ENCODE assay signal across 8 cellular contexts in the genomic region with DNA sequence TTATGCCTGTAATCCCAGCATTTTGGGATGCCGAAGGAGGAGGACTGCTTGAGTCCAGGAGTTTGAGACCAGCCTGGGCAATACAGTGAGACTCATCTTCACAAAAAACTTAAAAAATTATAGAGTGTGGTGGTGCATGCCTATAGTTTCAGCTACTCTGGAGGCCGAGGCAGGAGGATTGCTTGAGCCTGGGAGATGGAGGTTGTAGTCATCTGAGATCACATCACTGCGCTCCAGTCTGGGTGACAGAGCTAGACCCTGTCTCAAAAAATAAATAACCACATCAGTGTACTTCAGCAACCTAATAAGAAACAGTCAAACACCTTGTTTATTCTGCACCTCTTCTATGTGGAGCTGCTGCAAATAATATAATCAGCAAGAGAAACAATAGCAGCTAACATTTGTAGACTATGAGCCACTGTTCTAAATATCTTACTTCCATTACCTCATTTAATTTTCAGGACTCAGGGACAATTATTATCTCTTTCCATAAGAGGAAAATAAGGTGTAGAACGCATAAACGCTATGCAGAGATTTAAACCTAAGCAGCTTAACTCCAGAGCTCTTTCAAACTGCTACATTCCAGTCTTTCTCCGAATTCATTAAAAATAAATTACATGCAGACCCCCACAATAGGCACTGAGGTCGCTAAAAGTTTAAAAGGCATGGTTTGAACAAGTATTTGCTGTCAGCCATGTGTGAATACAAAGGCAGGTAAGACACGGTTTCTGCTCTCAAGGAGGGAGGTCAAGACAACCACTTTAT. TPM values are rescaled to one million over a fixed set of nuclear protein-coding genes. Genes with fewer than 3 reads are reported as not detected.
DNase-seq lines count a peak whose midpoint lies in the region; TF ChIP-seq lines count a peak whose summit lies in the region.

No MANE protein-coding gene starts in this region.

- H3K36me3 Mint-ChIP-seq in activated CD4-positive, alpha-beta T cell treated with anti-CD3 and anti-CD28 coated beads, Interleukin-2, amount 10 ng/mL, durations not matched to agents 24 days and 14 days (ENCODE audit: low read depth), result peaks cover 33% of the 10 kb centered on the region
- H3K36me3 Mint-ChIP-seq in activated T-helper 2 cell treated with anti-CD3 and anti-CD28 coated beads, Interferon-gamma antibody, Interleukin-2, Interleukin-4, amounts not matched to agents 10 μg/mL and 5 μg/mL and 100 μg/mL, durations not matched to agents 14 hours and 24 hours and 36 hours (ENCODE audit: low read depth), result peaks cover 36% of the 10 kb centered on the region
- peaks cover 8 to 10% (median 10%) of the 10 kb centered on the region in 3 donors for H3K36me3 Mint-ChIP-seq in immature natural killer cell

- H3K27ac Mint-ChIP-seq in activated CD4-positive, alpha-beta T cell treated with anti-CD3 and anti-CD28 coated beads, Interleukin-2, amount 10 ng/mL, durations not matched to agents 24 days and 14 days, result peak overlapping the region; percentile 92
- peak overlapping the region; percentile 93 for H3K27ac Mint-ChIP-seq in activated T-helper 2 cell treated with anti-CD3 and anti-CD28 coated beads, Interferon-gamma antibody, Interleukin-2, Interleukin-4, amounts not matched to agents 10 μg/mL and 5 μg/mL and 100 μg/mL, durations not matched to agents 14 hours and 24 hours and 36 hours
- peak overlapping the region; percentile 93 to 98 (median 98) for H3K27ac Mint-ChIP-seq in immature natural killer cell

- no peaks in the 10 kb centered on the region for H3K27me3 Mint-ChIP-seq in activated CD4-positive, alpha-beta T cell treated with anti-CD3 and anti-CD28 coated beads, Interleukin-2, amount 10 ng/mL, durations not matched to agents 24 days and 14 days
- peaks cover 3% of the 10 kb centered on the region for H3K27me3 Mint-ChIP-seq in activated T-helper 2 cell treated with anti-CD3 and anti-CD28 coated beads, Interferon-gamma antibody, Interleukin-2, Interleukin-4, amounts not matched to agents 10 μg/mL and 5 μg/mL and 100 μg/mL, durations not matched to agents 14 hours and 24 hours and 36 hours (ENCODE audit: low read depth)
- peaks cover 0 to 4% (median 3%) of the 10 kb centered on the region in 3 donors for H3K27me3 Mint-ChIP-seq in immature natural killer cell (ENCODE audit: low read depth in 3 of 3)

- no peak for TF ChIP-seq CTCF in suprapubic skin (IDR thresholded peaks at IDR 0.05)

- H3K4me3 ChIP-seq in suprapubic skin, result peak overlapping the region; percentile 84

- H3K27ac ChIP-seq in suprapubic skin, result no peak overlapping the region

- no peaks in the 10 kb centered on the region for H3K9me3 ChIP-seq in suprapubic skin

- peak overlapping the region; percentile 94 for H3K4me3 Mint-ChIP-seq in activated CD4-positive, alpha-beta T cell treated with anti-CD3 and anti-CD28 coated beads, Interleukin-2, amount 10 ng/mL, durations not matched to agents 24 days and 14 days
- peak overlapping the region; percentile 93 for H3K4me3 Mint-ChIP-seq in activated T-helper 2 cell treated with anti-CD3 and anti-CD28 coated beads, Interferon-gamma antibody, Interleukin-2, Interleukin-4, amounts not matched to agents 10 μg/mL and 5 μg/mL and 100 μg/mL, durations not matched to agents 14 hours and 24 hours and 36 hours (ENCODE audit: low read depth)
- peak overlapping the region; percentile 93 to 99 (median 98) for H3K4me3 Mint-ChIP-seq in immature natural killer cell

- 38% methylated on average over 8 of the region's 8 CpGs for WGBS in suprapubic skin

- H3K27me3 ChIP-seq in suprapubic skin, result no peaks in the 10 kb centered on the region

- no peak for TF ChIP-seq EP300 in suprapubic skin (IDR thresholded peaks at IDR 0.05)

- intact Hi-C loops in activated CD4-positive, alpha-beta T cell treated with anti-CD3 and anti-CD28 coated beads, Interleukin-2, amount 10 ng/mL, durations not matched to agents 24 days and 14 days (cut with micrococcal nuclease), result loop anchor here (1.0 to 2.0 kb wide), 4 partner anchors 9 to 753 kb away; a partner anchor contains a TSS
- intact Hi-C loops in activated T-helper 2 cell treated with anti-CD3 and anti-CD28 coated beads, Interferon-gamma antibody, Interleukin-2, Interleukin-4, amounts not matched to agents 10 μg/mL and 5 μg/mL and 100 μg/mL, durations not matched to agents 14 hours and 24 hours and 36 hours (cut with micrococcal nuclease), result loop anchor here (2.0 to 5.0 kb wide), 4 partner anchors 69 to 751 kb away; a partner anchor contains a TSS

- no peak for DNase-seq in activated CD4-positive, alpha-beta T cell treated with anti-CD3 and anti-CD28 coated beads, Interleukin-2, amount 10 ng/mL, durations not matched to agents 24 days and 14 days
- DNase-seq in activated CD4-positive, alpha-beta T cell treated with anti-CD3 and anti-CD28 coated beads, Interleukin-2, amount 50 U/mL, for 4 hours, result no peak
- no peak for DNase-seq in activated T-helper 2 cell treated with anti-CD3 and anti-CD28 coated beads, Interferon-gamma antibody, Interleukin-2, Interleukin-4, amounts not matched to agents 10 μg/mL and 5 μg/mL and 100 μg/mL, durations not matched to agents 14 hours and 24 hours and 36 hours (ENCODE audit: low spot score)
- DNase-seq in immature natural killer cell (no peak), suprapubic skin (ENCODE audit: low spot score in 2 of 2) (no peak), hypothalamus (lab: John Stamatoyannopoulos, UW) (no peak), NCI-H526 (lab: John Stamatoyannopoulos, UW) (no peak), OCI-M2 (lab: John Stamatoyannopoulos, UW; ENCODE audit: unreplicated experiment) (no peak)

- H3K4me1 ChIP-seq in suprapubic skin, result peaks cover 27% of the 10 kb centered on the region

- no peak for TF ChIP-seq POLR2A in suprapubic skin (IDR thresholded peaks at IDR 0.05)

- H3K4me1 Mint-ChIP-seq in activated CD4-positive, alpha-beta T cell treated with anti-CD3 and anti-CD28 coated beads, Interleukin-2, amount 10 ng/mL, durations not matched to agents 24 days and 14 days, result peaks cover 29% of the 10 kb centered on the region
- H3K4me1 Mint-ChIP-seq in activated T-helper 2 cell treated with anti-CD3 and anti-CD28 coated beads, Interferon-gamma antibody, Interleukin-2, Interleukin-4, amounts not matched to agents 10 μg/mL and 5 μg/mL and 100 μg/mL, durations not matched to agents 14 hours and 24 hours and 36 hours (ENCODE audit: low read depth), result peaks cover 31% of the 10 kb centered on the region
- peaks cover 22 to 37% of the 10 kb centered on the region in 2 donors for H3K4me1 Mint-ChIP-seq in immature natural killer cell

- peaks cover 2% of the 10 kb centered on the region for H3K36me3 ChIP-seq in suprapubic skin

- H3K9me3 Mint-ChIP-seq in activated CD4-positive, alpha-beta T cell treated with anti-CD3 and anti-CD28 coated beads, Interleukin-2, amount 10 ng/mL, durations not matched to agents 24 days and 14 days, result no peaks in the 10 kb centered on the region
- H3K9me3 Mint-ChIP-seq in activated T-helper 2 cell treated with anti-CD3 and anti-CD28 coated beads, Interferon-gamma antibody, Interleukin-2, Interleukin-4, amounts not matched to agents 10 μg/mL and 5 μg/mL and 100 μg/mL, durations not matched to agents 14 hours and 24 hours and 36 hours, result no peaks in the 10 kb centered on the region
- H3K9me3 Mint-ChIP-seq in immature natural killer cell, result no peaks in the 10 kb centered on the region

RNA-seq across cellular contexts. Expression of a gene that starts 1.2 kb away (rescaled TPM):
- total RNA-seq in activated CD4-positive, alpha-beta T cell treated with anti-CD3 and anti-CD28 coated beads, Interleukin-2, amount 10 ng/mL, durations not matched to agents 24 days and 14 days, result 38.0 and 43.3 TPM in 2 replicates
- total RNA-seq in activated T-helper 2 cell treated with anti-CD3 and anti-CD28 coated beads, Interferon-gamma antibody, Interleukin-2, Interleukin-4, amounts not matched to agents 10 μg/mL and 5 μg/mL and 100 μg/mL, durations not matched to agents 14 hours and 24 hours and 36 hours, result 34.1 and 37.7 TPM in 2 replicates
- polyA plus RNA-seq in immature natural killer cell, result 10 to 100 TPM in 1 of 3 donors, 1 to 10 TPM in 2; 4.8 to 12.2 (median 8.4) TPM
- 10 to 100 TPM; 10.9 to 14.7 (median 14.7) TPM for total RNA-seq in suprapubic skin
